ENCODE assay signal across 26 cellular contexts in genomic region chr3:108877906-108878305, GRCh38. TPM values are rescaled to one million over a fixed set of nuclear protein-coding genes. Genes with fewer than 3 reads are reported as not detected.
"Had no signal": no experiment of that assay in that cellular context is flagged by ENCODE, and none has a peak within 500 bp of the region (broad histone marks: within the 10 kb centered on the region; RNA-seq: fewer than 3 reads in every experiment).

No MANE protein-coding gene starts in this region.

- H3K27ac Mint-ChIP-seq: activated naive CD4-positive, alpha-beta T cell treated with anti-CD3 and anti-CD28 coated beads, Interleukin-2, amount 50 U/mL, for 24 hours; activated T-helper 1 cell treated with anti-CD3 and anti-CD28 coated beads, Interleukin-12 subunit alpha, Interleukin-12 subunit beta, Interleukin-2, Interleukin-4 antibody, amounts not matched to agents 30 ng/mL and 10 ng/mL and 1 ng/mL, durations not matched to agents 14 hours and 24 hours and 36 hours; dendritic cell treated with granulocyte-macrophage colony-stimulating factor and Interleukin-4, amounts not matched to agents 40 ng/mL and 50 ng/mL, for 4 days; endodermal cell; natural killer cell treated with Interleukin-12 subunit alpha and Interleukin-12 subunit beta and Interleukin-15 and Interleukin-18, amount 100 ng/mL, for 72 hours had no signal

- H3K4me1 Mint-ChIP-seq: central memory CD8-positive, alpha-beta T cell; endodermal cell had no signal

- H3K27me3 Mint-ChIP-seq: activated naive CD4-positive, alpha-beta T cell treated with anti-CD3 and anti-CD28 coated beads, Interleukin-2, amount 50 U/mL, for 24 hours; central memory CD8-positive, alpha-beta T cell; dendritic cell treated with granulocyte-macrophage colony-stimulating factor and Interleukin-4, amounts not matched to agents 40 ng/mL and 50 ng/mL, for 4 days had no signal

- H3K9me3 Mint-ChIP-seq: activated T-helper 1 cell treated with anti-CD3 and anti-CD28 coated beads, Interleukin-12 subunit alpha, Interleukin-12 subunit beta, Interleukin-2, Interleukin-4 antibody, amounts not matched to agents 30 ng/mL and 10 ng/mL and 1 ng/mL, durations not matched to agents 14 hours and 24 hours and 36 hours; central memory CD8-positive, alpha-beta T cell; endodermal cell had no signal

- H3K36me3 ChIP-seq: left ventricle myocardium inferior, right lobe of liver, stomach, suprapubic skin, tibial artery had no signal

- H3K4me1 ChIP-seq: left ventricle myocardium inferior, right lobe of liver, stomach, suprapubic skin, tibial artery had no signal

- H3K4me3 ChIP-seq: left ventricle myocardium inferior, lung, mucosa of descending colon, right lobe of liver, SK-N-MC, stomach, suprapubic skin, tibial artery had no signal

- H3K27me3 ChIP-seq: right lobe of liver, stomach, suprapubic skin, tibial artery had no signal

- H3K9me3 ChIP-seq: left ventricle myocardium inferior, mucosa of descending colon, right lobe of liver, stomach, suprapubic skin, tibial artery had no signal

- H3K27ac ChIP-seq: left ventricle myocardium inferior, right lobe of liver, SK-N-MC, stomach, suprapubic skin, tibial artery, VCaP had no signal

- DNase-seq: activated CD4-positive, alpha-beta T cell treated with anti-CD3 and anti-CD28 coated beads, Interleukin-2, amount 50 U/mL, for 1 hour; activated gamma-delta T cell treated with Interleukin-2 at 50 U/mL for 16 hours; activated T-cell treated with anti-CD3 and anti-CD28 coated beads for 4 hours; endodermal cell; foreskin fibroblast; islet precursor cell; left ventricle myocardium inferior; mucosa of descending colon; posterior cingulate gyrus; right lobe of liver; stimulated activated CD4-positive, alpha-beta T cell treated with anti-CD3 and anti-CD28 coated beads, Interleukin-4, amount 100 ng/mL, for 1 hour; stomach; tibial artery had no signal

- ATAC-seq: esophagus mucosa; mucosa of descending colon; natural killer cell treated with Interleukin-12 subunit alpha and Interleukin-12 subunit beta and Interleukin-15 and Interleukin-18, amount 100 ng/mL, for 72 hours; right lobe of liver had no signal

- H3K4me3 Mint-ChIP-seq: activated naive CD4-positive, alpha-beta T cell treated with anti-CD3 and anti-CD28 coated beads, Interleukin-2, amount 50 U/mL, for 24 hours; activated T-helper 1 cell treated with anti-CD3 and anti-CD28 coated beads, Interleukin-12 subunit alpha, Interleukin-12 subunit beta, Interleukin-2, Interleukin-4 antibody, amounts not matched to agents 30 ng/mL and 10 ng/mL and 1 ng/mL, durations not matched to agents 14 hours and 24 hours and 36 hours; central memory CD8-positive, alpha-beta T cell; dendritic cell treated with granulocyte-macrophage colony-stimulating factor and Interleukin-4, amounts not matched to agents 40 ng/mL and 50 ng/mL, for 4 days; endodermal cell; natural killer cell treated with Interleukin-12 subunit alpha and Interleukin-12 subunit beta and Interleukin-15 and Interleukin-18, amount 100 ng/mL, for 72 hours had no signal

- H3K36me3 Mint-ChIP-seq: natural killer cell treated with Interleukin-12 subunit alpha and Interleukin-12 subunit beta and Interleukin-15 and Interleukin-18, amount 100 ng/mL, for 72 hours had no signal

RNA-seq across cellular contexts. Expression of gene TRAT1, which starts 55.3 kb away (rescaled TPM):
- total RNA-seq: bronchial epithelial cell, endodermal cell, left ventricle myocardium inferior, mesenteric fat pad, myocyte had no signal
